In the genomic region with DNA sequence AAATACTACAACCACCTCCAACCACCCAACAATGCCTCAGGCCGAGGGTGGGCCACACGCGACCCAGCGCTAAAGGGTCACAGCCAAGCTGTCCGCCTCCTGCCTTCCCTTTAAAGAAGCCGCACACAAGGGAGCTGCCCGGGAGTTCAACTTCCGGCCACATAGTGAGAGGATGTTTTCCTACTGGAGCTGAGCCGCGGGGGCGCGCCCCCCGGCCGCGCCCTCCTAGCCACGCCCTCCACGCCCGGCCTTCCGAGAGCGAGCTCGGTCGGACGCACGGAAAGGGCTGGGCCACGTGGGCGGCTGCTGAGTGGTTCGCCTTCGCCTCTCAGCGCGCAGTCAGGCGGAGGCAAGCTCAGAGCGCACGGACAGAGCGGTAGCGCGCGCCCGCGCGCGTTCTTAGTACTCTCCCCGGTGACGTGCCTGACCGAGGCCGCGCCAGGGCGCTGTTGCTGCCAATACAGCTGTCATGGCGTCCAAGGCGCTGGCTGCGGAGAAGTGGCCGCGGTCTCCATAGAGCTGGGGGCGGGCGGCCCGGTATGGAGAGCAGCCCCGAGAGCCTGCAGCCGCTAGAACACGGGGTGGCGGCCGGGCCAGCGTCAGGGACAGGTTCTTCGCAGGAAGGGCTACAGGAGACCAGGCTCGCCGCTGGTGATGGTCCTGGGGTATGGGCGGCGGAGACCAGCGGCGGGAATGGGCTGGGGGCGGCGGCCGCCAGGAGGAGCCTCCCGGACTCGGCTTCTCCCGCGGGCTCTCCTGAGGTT, we compare ENCODE assay signal across 1 cellular context.
TF ChIP-seq lines count a peak whose summit lies in the region.

Gene MINDY2, plus strand, starts transcription at position 446 of the 764 bp plus-strand sequence. Its CDS starts 94 bp downstream, at position 540.

TF ChIP-seq in A549, 52 proteins besides CTCF, POLR2A, EP300 and RAD21 (continued from another document):
- no peak for TF ChIP-seq HOXB13 (CRISPR knock-in tag; IDR thresholded peaks at IDR 0.05; ENCODE audit: low read depth)
- TF ChIP-seq BCL3 (IDR thresholded peaks at IDR 0.05) = peak; percentile 53; the same call in 2 of the 3 replicates
- no peak for TF ChIP-seq BHLHE40 (IDR thresholded peaks at IDR 0.05; ENCODE audit: low read depth, low read length)
- TF ChIP-seq HEYL (CRISPR knock-in tag; IDR thresholded peaks at IDR 0.05) = no peak
- no peak for TF ChIP-seq TP53 (CRISPR knock-in tag; IDR thresholded peaks at IDR 0.05)
- TF ChIP-seq ZFP36 (IDR thresholded peaks at IDR 0.05; ENCODE audit: borderline replicate concordance, partially characterized antibody) = no peak
- peak; percentile 68; the same call in 1 of the 2 replicates for TF ChIP-seq PHF8 (IDR thresholded peaks at IDR 0.05; ENCODE audit: borderline replicate concordance, low read depth)
- TF ChIP-seq, protein P1, sequence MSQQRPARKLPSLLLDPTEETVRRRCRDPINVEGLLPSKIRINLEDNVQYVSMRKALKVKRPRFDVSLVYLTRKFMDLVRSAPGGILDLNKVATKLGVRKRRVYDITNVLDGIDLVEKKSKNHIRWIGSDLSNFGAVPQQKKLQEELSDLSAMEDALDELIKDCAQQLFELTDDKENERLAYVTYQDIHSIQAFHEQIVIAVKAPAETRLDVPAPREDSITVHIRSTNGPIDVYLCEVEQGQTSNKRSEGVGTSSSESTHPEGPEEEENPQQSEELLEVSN (IDR thresholded peaks at IDR 0.05; ENCODE audit: borderline replicate concordance, low read depth) = peak; percentile 83
- TF ChIP-seq HDAC2 (IDR thresholded peaks at IDR 0.05) = no peak
- TF ChIP-seq, protein P2, sequence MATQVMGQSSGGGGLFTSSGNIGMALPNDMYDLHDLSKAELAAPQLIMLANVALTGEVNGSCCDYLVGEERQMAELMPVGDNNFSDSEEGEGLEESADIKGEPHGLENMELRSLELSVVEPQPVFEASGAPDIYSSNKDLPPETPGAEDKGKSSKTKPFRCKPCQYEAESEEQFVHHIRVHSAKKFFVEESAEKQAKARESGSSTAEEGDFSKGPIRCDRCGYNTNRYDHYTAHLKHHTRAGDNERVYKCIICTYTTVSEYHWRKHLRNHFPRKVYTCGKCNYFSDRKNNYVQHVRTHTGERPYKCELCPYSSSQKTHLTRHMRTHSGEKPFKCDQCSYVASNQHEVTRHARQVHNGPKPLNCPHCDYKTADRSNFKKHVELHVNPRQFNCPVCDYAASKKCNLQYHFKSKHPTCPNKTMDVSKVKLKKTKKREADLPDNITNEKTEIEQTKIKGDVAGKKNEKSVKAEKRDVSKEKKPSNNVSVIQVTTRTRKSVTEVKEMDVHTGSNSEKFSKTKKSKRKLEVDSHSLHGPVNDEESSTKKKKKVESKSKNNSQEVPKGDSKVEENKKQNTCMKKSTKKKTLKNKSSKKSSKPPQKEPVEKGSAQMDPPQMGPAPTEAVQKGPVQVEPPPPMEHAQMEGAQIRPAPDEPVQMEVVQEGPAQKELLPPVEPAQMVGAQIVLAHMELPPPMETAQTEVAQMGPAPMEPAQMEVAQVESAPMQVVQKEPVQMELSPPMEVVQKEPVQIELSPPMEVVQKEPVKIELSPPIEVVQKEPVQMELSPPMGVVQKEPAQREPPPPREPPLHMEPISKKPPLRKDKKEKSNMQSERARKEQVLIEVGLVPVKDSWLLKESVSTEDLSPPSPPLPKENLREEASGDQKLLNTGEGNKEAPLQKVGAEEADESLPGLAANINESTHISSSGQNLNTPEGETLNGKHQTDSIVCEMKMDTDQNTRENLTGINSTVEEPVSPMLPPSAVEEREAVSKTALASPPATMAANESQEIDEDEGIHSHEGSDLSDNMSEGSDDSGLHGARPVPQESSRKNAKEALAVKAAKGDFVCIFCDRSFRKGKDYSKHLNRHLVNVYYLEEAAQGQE (IDR thresholded peaks at IDR 0.05) = no peak
- TF ChIP-seq CHD4 (IDR thresholded peaks at IDR 0.05; ENCODE audit: borderline replicate concordance) = no peak
- TF ChIP-seq, protein P3, sequence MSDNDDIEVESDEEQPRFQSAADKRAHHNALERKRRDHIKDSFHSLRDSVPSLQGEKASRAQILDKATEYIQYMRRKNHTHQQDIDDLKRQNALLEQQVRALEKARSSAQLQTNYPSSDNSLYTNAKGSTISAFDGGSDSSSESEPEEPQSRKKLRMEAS (IDR thresholded peaks at IDR 0.05) = peak; percentile 98
- TF ChIP-seq, protein P4, sequence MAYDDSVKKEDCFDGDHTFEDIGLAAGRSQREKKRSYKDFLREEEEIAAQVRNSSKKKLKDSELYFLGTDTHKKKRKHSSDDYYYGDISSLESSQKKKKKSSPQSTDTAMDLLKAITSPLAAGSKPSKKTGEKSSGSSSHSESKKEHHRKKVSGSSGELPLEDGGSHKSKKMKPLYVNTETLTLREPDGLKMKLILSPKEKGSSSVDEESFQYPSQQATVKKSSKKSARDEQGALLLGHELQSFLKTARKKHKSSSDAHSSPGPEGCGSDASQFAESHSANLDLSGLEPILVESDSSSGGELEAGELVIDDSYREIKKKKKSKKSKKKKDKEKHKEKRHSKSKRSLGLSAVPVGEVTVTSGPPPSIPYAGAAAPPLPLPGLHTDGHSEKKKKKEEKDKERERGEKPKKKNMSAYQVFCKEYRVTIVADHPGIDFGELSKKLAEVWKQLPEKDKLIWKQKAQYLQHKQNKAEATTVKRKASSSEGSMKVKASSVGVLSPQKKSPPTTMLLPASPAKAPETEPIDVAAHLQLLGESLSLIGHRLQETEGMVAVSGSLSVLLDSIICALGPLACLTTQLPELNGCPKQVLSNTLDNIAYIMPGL (CRISPR knock-in tag; IDR thresholded peaks at IDR 0.05; ENCODE audit: borderline replicate concordance) = peak; percentile 92; the same call in 1 of the 2 replicates
- TF ChIP-seq NPAS2 (CRISPR knock-in tag; IDR thresholded peaks at IDR 0.05; ENCODE audit: borderline replicate concordance) = no peak
- no peak for TF ChIP-seq FOSL2 (IDR thresholded peaks at IDR 0.05)
- no peak for TF ChIP-seq FOSL2 (CRISPR knock-in tag; IDR thresholded peaks at IDR 0.05)
- TF ChIP-seq RCOR1 (IDR thresholded peaks at IDR 0.05; ENCODE audit: low read depth, low read length) = no peak
- no peak for TF ChIP-seq SREBF2 (IDR thresholded peaks at IDR 0.05)
- TF ChIP-seq NR3C1 (IDR thresholded peaks at IDR 0.05) = no peak
- no peak for TF ChIP-seq CBX8 (IDR thresholded peaks at IDR 0.05)
- no peak for TF ChIP-seq CEBPB (IDR thresholded peaks at IDR 0.05)
- TF ChIP-seq ESRRA (IDR thresholded peaks at IDR 0.05; ENCODE audit: borderline replicate concordance, low read length) = no peak
- TF ChIP-seq, protein P5, sequence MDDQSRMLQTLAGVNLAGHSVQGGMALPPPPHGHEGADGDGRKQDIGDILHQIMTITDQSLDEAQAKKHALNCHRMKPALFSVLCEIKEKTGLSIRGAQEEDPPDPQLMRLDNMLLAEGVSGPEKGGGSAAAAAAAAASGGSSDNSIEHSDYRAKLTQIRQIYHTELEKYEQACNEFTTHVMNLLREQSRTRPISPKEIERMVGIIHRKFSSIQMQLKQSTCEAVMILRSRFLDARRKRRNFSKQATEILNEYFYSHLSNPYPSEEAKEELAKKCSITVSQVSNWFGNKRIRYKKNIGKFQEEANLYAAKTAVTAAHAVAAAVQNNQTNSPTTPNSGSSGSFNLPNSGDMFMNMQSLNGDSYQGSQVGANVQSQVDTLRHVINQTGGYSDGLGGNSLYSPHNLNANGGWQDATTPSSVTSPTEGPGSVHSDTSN (IDR thresholded peaks at IDR 0.05) = peak; percentile 49; the same call in 1 of the 2 replicates
- peak; percentile 56; the same call in 1 of the 2 replicates for TF ChIP-seq GATA3 (IDR thresholded peaks at IDR 0.05; ENCODE audit: borderline replicate concordance)
- no peak for TF ChIP-seq ZC3H11A (IDR thresholded peaks at IDR 0.05)
- peak; percentile 96 for TF ChIP-seq MYC (IDR thresholded peaks at IDR 0.05; ENCODE audit: borderline replicate concordance, low read length)
- peak; percentile 16 for TF ChIP-seq CHD2 (IDR thresholded peaks at IDR 0.05; ENCODE audit: low read length, partially characterized antibody)
- TF ChIP-seq MAFK (IDR thresholded peaks at IDR 0.05; ENCODE audit: partially characterized antibody) = no peak
- TF ChIP-seq RNF2 (IDR thresholded peaks at IDR 0.05; ENCODE audit: borderline replicate concordance, low read depth) = no peak
- TF ChIP-seq SMC3 (IDR thresholded peaks at IDR 0.05) = peak; percentile 44; the same call in 2 of the 3 replicates
TF ChIP-seq in A549: peak in this region for 13.
